In the genomic region with DNA sequence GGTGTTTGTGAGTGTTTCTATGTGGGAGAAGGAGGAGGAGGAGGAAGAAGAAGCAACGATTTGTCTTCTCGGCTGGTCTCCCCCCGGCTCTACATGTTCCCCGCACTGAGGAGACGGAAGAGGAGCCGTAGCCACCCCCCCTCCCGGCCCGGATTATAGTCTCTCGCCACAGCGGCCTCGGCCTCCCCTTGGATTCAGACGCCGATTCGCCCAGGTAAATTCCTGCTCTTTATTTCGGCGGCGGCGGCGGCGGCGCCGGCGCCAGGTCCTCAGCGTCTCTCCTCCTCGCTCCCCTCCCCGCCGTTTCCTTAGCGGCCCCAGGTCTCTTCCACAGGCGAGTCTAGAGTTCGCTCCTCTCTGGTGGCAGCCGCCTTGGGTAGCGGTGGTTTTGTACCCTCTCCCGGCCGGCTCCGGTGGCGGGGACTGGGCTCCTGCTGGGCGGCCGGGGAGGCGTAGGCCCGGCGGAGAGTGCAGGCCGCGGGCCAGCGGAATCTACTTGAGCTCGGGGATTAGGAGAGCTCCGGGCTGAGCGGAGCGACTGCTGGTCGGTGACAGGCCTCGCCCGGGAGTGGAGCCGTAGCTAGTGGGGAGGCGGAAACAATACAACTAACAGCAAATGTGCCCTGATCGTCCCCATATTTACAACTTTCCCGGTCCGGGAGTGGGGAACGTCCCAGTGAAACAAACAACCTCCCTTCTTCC, we compare ENCODE assay signal across 1 cellular context.
TF ChIP-seq lines count a peak whose summit lies in the region.

No MANE protein-coding gene starts in this region.

TF ChIP-seq in K562, 482 proteins besides CTCF, POLR2A, EP300 and RAD21 (continued from another document and continues in another):
- TF ChIP-seq ZNF609 (CRISPR knock-in tag; IDR thresholded peaks at IDR 0.05; ENCODE audit: borderline replicate concordance) (no peak), MYNN (IDR thresholded peaks at IDR 0.05) (no peak), MYNN (CRISPR knock-in tag; IDR thresholded peaks at IDR 0.05) (no peak), KLF1 (tag; IDR thresholded peaks at IDR 0.05) (no peak), ZNF174 (CRISPR knock-in tag; IDR thresholded peaks at IDR 0.05) (no peak), CREBBP (IDR thresholded peaks at IDR 0.05; ENCODE audit: low read depth, low read length) (no peak), WHSC1 (IDR thresholded peaks at IDR 0.05; ENCODE audit: low read length) (no peak), ZNF586 (CRISPR knock-in tag; conservative IDR thresholded peaks at IDR 0.05) (no peak), KAT7 (CRISPR knock-in tag; IDR thresholded peaks at IDR 0.05; ENCODE audit: borderline replicate concordance) (peak; percentile 72; the same call in 1 of the 2 replicates), ZFX (CRISPR knock-in tag; IDR thresholded peaks at IDR 0.05) (peak; percentile 100), ZNF695 (CRISPR knock-in tag; IDR thresholded peaks at IDR 0.05) (no peak), TBL1XR1 (IDR thresholded peaks at IDR 0.05; ENCODE audit: low read length in 2 of 2) (no peak), SP1 (CRISPR knock-in tag; IDR thresholded peaks at IDR 0.05) (no peak; the same call in 1 of the 2 replicates), SNIP1 (IDR thresholded peaks at IDR 0.05; ENCODE audit: low read depth) (no peak), ZNF75A (CRISPR knock-in tag; IDR thresholded peaks at IDR 0.05) (no peak), HNRNPH1 (optimal IDR thresholded peaks at IDR 0.05; ENCODE audit: low read depth, low read length) (no peak), ZNF444 (CRISPR knock-in tag; IDR thresholded peaks at IDR 0.05) (no peak), ELF2 (CRISPR knock-in tag; IDR thresholded peaks at IDR 0.05) (no peak), MYC (IDR thresholded peaks at IDR 0.05; ENCODE audit: low read depth, low read length) (0 out of 2 replicates have a peak, but pooled peaks have one; percentile 4), MYC (CRISPR knock-in tag; IDR thresholded peaks at IDR 0.05; ENCODE audit: borderline replicate concordance, low read depth) (no peak), EHMT2 (IDR thresholded peaks at IDR 0.05) (no peak), PRDM10 (IDR thresholded peaks at IDR 0.05; ENCODE audit: partially characterized antibody) (peak; percentile 81), ZNF740 (CRISPR knock-in tag; IDR thresholded peaks at IDR 0.05) (no peak; the same call in 1 of the 2 replicates), ZNF740 (tag; IDR thresholded peaks at IDR 0.05) (peak in 1 of 2 experiments; percentile 33; a peak in 1 of 4 replicates), OTX1 (CRISPR knock-in tag; IDR thresholded peaks at IDR 0.05) (no peak), NR3C1 (CRISPR knock-in tag; IDR thresholded peaks at IDR 0.05) (peak; percentile 48; the same call in 1 of the 2 replicates), ZC3H4 (CRISPR knock-in tag; IDR thresholded peaks at IDR 0.05; ENCODE audit: borderline replicate concordance) (no peak), RBM17 (IDR thresholded peaks at IDR 0.05; ENCODE audit: borderline replicate concordance, low read depth, low read length) (no peak)
- TF ChIP-seq, protein P1, sequence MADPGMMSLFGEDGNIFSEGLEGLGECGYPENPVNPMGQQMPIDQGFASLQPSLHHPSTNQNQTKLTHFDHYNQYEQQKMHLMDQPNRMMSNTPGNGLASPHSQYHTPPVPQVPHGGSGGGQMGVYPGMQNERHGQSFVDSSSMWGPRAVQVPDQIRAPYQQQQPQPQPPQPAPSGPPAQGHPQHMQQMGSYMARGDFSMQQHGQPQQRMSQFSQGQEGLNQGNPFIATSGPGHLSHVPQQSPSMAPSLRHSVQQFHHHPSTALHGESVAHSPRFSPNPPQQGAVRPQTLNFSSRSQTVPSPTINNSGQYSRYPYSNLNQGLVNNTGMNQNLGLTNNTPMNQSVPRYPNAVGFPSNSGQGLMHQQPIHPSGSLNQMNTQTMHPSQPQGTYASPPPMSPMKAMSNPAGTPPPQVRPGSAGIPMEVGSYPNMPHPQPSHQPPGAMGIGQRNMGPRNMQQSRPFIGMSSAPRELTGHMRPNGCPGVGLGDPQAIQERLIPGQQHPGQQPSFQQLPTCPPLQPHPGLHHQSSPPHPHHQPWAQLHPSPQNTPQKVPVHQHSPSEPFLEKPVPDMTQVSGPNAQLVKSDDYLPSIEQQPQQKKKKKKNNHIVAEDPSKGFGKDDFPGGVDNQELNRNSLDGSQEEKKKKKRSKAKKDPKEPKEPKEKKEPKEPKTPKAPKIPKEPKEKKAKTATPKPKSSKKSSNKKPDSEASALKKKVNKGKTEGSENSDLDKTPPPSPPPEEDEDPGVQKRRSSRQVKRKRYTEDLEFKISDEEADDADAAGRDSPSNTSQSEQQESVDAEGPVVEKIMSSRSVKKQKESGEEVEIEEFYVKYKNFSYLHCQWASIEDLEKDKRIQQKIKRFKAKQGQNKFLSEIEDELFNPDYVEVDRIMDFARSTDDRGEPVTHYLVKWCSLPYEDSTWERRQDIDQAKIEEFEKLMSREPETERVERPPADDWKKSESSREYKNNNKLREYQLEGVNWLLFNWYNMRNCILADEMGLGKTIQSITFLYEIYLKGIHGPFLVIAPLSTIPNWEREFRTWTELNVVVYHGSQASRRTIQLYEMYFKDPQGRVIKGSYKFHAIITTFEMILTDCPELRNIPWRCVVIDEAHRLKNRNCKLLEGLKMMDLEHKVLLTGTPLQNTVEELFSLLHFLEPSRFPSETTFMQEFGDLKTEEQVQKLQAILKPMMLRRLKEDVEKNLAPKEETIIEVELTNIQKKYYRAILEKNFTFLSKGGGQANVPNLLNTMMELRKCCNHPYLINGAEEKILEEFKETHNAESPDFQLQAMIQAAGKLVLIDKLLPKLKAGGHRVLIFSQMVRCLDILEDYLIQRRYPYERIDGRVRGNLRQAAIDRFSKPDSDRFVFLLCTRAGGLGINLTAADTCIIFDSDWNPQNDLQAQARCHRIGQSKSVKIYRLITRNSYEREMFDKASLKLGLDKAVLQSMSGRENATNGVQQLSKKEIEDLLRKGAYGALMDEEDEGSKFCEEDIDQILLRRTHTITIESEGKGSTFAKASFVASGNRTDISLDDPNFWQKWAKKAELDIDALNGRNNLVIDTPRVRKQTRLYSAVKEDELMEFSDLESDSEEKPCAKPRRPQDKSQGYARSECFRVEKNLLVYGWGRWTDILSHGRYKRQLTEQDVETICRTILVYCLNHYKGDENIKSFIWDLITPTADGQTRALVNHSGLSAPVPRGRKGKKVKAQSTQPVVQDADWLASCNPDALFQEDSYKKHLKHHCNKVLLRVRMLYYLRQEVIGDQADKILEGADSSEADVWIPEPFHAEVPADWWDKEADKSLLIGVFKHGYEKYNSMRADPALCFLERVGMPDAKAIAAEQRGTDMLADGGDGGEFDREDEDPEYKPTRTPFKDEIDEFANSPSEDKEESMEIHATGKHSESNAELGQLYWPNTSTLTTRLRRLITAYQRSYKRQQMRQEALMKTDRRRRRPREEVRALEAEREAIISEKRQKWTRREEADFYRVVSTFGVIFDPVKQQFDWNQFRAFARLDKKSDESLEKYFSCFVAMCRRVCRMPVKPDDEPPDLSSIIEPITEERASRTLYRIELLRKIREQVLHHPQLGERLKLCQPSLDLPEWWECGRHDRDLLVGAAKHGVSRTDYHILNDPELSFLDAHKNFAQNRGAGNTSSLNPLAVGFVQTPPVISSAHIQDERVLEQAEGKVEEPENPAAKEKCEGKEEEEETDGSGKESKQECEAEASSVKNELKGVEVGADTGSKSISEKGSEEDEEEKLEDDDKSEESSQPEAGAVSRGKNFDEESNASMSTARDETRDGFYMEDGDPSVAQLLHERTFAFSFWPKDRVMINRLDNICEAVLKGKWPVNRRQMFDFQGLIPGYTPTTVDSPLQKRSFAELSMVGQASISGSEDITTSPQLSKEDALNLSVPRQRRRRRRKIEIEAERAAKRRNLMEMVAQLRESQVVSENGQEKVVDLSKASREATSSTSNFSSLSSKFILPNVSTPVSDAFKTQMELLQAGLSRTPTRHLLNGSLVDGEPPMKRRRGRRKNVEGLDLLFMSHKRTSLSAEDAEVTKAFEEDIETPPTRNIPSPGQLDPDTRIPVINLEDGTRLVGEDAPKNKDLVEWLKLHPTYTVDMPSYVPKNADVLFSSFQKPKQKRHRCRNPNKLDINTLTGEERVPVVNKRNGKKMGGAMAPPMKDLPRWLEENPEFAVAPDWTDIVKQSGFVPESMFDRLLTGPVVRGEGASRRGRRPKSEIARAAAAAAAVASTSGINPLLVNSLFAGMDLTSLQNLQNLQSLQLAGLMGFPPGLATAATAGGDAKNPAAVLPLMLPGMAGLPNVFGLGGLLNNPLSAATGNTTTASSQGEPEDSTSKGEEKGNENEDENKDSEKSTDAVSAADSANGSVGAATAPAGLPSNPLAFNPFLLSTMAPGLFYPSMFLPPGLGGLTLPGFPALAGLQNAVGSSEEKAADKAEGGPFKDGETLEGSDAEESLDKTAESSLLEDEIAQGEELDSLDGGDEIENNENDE (IDR thresholded peaks at IDR 0.05; ENCODE audit: low read depth, low read length), result no peak
- TF ChIP-seq, protein P2, sequence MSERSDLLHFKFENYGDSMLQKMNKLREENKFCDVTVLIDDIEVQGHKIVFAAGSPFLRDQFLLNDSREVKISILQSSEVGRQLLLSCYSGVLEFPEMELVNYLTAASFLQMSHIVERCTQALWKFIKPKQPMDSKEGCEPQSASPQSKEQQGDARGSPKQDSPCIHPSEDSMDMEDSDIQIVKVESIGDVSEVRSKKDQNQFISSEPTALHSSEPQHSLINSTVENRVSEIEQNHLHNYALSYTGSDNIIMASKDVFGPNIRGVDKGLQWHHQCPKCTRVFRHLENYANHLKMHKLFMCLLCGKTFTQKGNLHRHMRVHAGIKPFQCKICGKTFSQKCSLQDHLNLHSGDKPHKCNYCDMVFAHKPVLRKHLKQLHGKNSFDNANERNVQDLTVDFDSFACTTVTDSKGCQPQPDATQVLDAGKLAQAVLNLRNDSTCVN (CRISPR knock-in tag; IDR thresholded peaks at IDR 0.05), result no peak
- TF ChIP-seq, protein P3, sequence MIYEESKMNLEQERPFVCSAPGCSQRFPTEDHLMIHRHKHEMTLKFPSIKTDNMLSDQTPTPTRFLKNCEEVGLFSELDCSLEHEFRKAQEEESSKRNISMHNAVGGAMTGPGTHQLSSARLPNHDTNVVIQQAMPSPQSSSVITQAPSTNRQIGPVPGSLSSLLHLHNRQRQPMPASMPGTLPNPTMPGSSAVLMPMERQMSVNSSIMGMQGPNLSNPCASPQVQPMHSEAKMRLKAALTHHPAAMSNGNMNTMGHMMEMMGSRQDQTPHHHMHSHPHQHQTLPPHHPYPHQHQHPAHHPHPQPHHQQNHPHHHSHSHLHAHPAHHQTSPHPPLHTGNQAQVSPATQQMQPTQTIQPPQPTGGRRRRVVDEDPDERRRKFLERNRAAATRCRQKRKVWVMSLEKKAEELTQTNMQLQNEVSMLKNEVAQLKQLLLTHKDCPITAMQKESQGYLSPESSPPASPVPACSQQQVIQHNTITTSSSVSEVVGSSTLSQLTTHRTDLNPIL (CRISPR knock-in tag; IDR thresholded peaks at IDR 0.05), result no peak
